8 cellular contexts compared by ENCODE assay signal in the genomic region with DNA sequence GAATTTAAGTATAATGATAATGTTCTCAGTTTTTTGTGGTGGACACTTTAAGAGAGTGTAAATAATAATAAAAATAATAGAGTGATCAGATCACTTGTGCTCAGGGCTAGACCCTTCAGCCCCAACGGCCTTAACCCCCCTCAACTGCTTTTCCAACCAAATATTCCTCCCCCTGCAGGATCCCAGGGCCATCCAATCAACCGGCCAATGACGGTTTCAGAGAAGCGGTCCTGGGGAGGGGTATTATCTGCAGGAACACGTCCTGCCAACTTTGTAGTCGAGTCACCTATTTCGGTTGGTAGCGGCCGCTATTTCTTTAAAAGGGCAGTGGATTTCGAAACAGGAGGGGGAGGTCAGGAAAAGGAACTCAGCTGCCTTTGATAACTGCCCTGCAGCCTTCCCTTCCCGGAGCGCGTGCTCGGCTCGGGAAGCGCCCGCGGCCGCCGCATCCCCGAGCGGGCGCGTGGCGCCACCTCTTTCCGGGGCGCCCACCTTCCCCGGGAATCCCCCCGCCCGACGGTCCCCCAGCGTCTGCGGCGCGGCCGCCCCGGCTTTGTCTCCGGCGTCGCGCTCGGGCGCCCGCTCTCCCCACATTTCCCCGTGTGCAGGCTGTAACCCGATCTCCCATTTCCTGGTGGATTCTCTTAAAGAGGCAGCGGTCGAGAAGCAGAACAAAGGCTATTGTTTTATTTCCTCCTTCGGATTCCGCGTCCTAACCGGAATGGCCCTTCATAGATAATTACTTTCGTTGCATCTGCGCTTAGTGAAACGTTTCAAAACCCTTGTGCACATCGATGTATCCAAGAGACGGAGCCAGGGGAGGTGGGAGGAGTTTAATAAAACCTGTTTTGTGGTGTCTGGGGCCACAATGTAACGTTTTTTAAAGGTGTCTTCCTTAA.
A peak's percentile ranks its signal among the peaks of the same experiment; 100 is the strongest.
DNase-seq lines count a peak whose midpoint lies in the region; ATAC-seq lines count a peak whose summit lies in the region.

No MANE protein-coding gene starts in this region.

- DNase-seq in AML-193 (lab: John Stamatoyannopoulos, UW), result peak; percentile 89 to 94
- DNase-seq in NCI-H345 treated with DMSO at 0.1 percent for 48 hours (lab: John Stamatoyannopoulos, UW; ENCODE audit: unreplicated experiment), result peak; percentile 54
- DNase-seq in activated CD4-positive, alpha-beta T cell treated with anti-CD3 and anti-CD28 coated beads for 24 hours (ENCODE audit: low read depth in 2 of 2), result peak; percentile 28 to 46
- DNase-seq in stimulated activated CD4-positive, alpha-beta T cell treated with anti-CD3 and anti-CD28 coated beads, Interleukin-1b, Interleukin-23, amount 100 ng/mL, for 4 hours (ENCODE audit: low read depth in 2 of 2), result peak; percentile 51 to 55

- H3K27me3 ChIP-seq in layer of hippocampus (ENCODE audit: control insufficient read depth, insufficient read depth, low read length), result no peaks in the 10 kb centered on the region

- peak overlapping the region; percentile 90 for H3K27ac ChIP-seq in cingulate gyrus (ENCODE audit: low read depth, low read length)
- peak overlapping the region; percentile 93 for H3K27ac ChIP-seq in layer of hippocampus (ENCODE audit: low read depth, low read length)

- ATAC-seq in GM19023 (IDR thresholded peaks at IDR 0.05; ENCODE audit: unreplicated experiment), result peak; percentile 34
- peak; percentile 30 for ATAC-seq in HG03175 (IDR thresholded peaks at IDR 0.05; ENCODE audit: unreplicated experiment)

Comparison
In these comparisons a context has a peak if more than half of its experiments do, and no peak if none do; other contexts are left out.
1. Peak in every context shown above with its lines: DNase-seq, ATAC-seq and H3K27ac ChIP-seq.
2. DNase-seq: peak in every context shown above with its lines; median percentile 92 in AML-193; 54 in NCI-H345 treated with DMSO at 0.1 percent for 48 hours; 53 in stimulated activated CD4-positive, alpha-beta T cell treated with anti-CD3 and anti-CD28 coated beads, Interleukin-1b, Interleukin-23, amount 100 ng/mL, for 4 hours; 37 in activated CD4-positive, alpha-beta T cell treated with anti-CD3 and anti-CD28 coated beads for 24 hours.